15 cellular contexts compared by ENCODE assay signal in genomic region chr2:239201531-239201876, GRCh38.
DNase-seq lines count a peak whose midpoint lies in the region; ATAC-seq, FAIRE-seq and TF ChIP-seq lines count a peak whose summit lies in the region.
"Had no signal": no experiment of that assay in that cellular context is flagged by ENCODE, and none has a peak within 500 bp of the region (broad histone marks: within the 10 kb centered on the region; RNA-seq: fewer than 3 reads in every experiment).

No MANE protein-coding gene starts in this region.

- no peak overlapping the region for H2BK120ac ChIP-seq in H9 (ENCODE audit: low read depth, low read length, poor library complexity, severe bottlenecking)

- CTCF ChIA-PET in activated CD4-positive, alpha-beta T cell treated with anti-CD3 and anti-CD28 coated beads for 36 hours (lab: Charles Lee) = no interaction called here

- H2BK5ac ChIP-seq in H9 (ENCODE audit: insufficient read length, low read length) = no peak overlapping the region

- no peaks in the 10 kb centered on the region for H3K9me2 ChIP-seq in GM23248 (ENCODE audit: insufficient read depth)

- in situ Hi-C loops in GM23248 (cut with MboI) = no loop called here

- H3K36me3 Mint-ChIP-seq in activated CD4-positive, alpha-beta T cell treated with anti-CD3 and anti-CD28 coated beads for 36 hours (ENCODE audit: low read depth) = no peaks in the 10 kb centered on the region
- peaks cover 3 to 15% (median 7%) of the 10 kb centered on the region in 3 experiments; a peak in 6 of 7 replicates for H3K36me3 Mint-ChIP-seq in H9 (ENCODE audit: insufficient read depth in 1 of 3, low read depth in 3 of 3)

- H3K79me1 ChIP-seq in H9 (ENCODE audit: insufficient read depth, low read depth, low read length, poor library complexity, severe bottlenecking) = peaks cover 6% of the 10 kb centered on the region

- DNase-seq in GM23248 (peak; percentile 23), choroid plexus epithelial cell (ENCODE audit: low read depth) (peak; percentile 16), kidney (peak; percentile 51), superior temporal gyrus (ENCODE audit: extremely low spot score) (peak; percentile 47), H9 (no peak)
- no peak for DNase-seq in activated CD4-positive, alpha-beta T cell treated with anti-CD3 and anti-CD28 coated beads for 36 hours
- DNase-seq: cortex of kidney, DND-41, esophagus squamous epithelium, transverse colon had no signal

- H3K4me2 ChIP-seq in GM23248 (ENCODE audit: unreplicated experiment) = no peak overlapping the region
- no peak overlapping the region for H3K4me2 ChIP-seq in H9 (ENCODE audit: insufficient read depth, insufficient read length, low read length)

- H2BK12ac ChIP-seq in H9 (ENCODE audit: insufficient read length, low read depth, low read length) = no peak overlapping the region

- no peak overlapping the region for H3K4me3 Mint-ChIP-seq in activated CD4-positive, alpha-beta T cell treated with anti-CD3 and anti-CD28 coated beads for 36 hours
- H3K4me3 Mint-ChIP-seq in H9 = no peak overlapping the region
- H3K4me3 Mint-ChIP-seq: activated naive CD8-positive, alpha-beta T cell treated with anti-CD3 and anti-CD28 coated beads, Interleukin-2, amount 10 ng/mL, durations not matched to agents 7 days and 5 days; memory B cell had no signal

- POLR2A ChIA-PET in activated CD4-positive, alpha-beta T cell treated with anti-CD3 and anti-CD28 coated beads for 36 hours (lab: Charles Lee) = no interaction called here

- no peaks in the 10 kb centered on the region for H3K27me3 Mint-ChIP-seq in activated CD4-positive, alpha-beta T cell treated with anti-CD3 and anti-CD28 coated beads for 36 hours
- no peaks in the 10 kb centered on the region for H3K27me3 Mint-ChIP-seq in H9 (ENCODE audit: low read depth)
- H3K27me3 Mint-ChIP-seq: activated naive CD8-positive, alpha-beta T cell treated with anti-CD3 and anti-CD28 coated beads, Interleukin-2, amount 10 ng/mL, durations not matched to agents 7 days and 5 days; memory B cell had no signal

- FAIRE-seq in kidney (lab: Jason Lieb, UNC) = no peak
- FAIRE-seq: GM12878 had no signal

- H3K23ac ChIP-seq in H9 (ENCODE audit: insufficient read length, low read depth, low read length) = no peak overlapping the region

- no peak overlapping the region for H3K27ac ChIP-seq in GM23248
- no peak overlapping the region for H3K27ac ChIP-seq in kidney (ENCODE audit: low read depth in 2 of 2, low read length in 2 of 2)
- H3K27ac ChIP-seq in H9 (ENCODE audit: insufficient read length, low read depth, low read length) = no peak overlapping the region

- H3K23me2 ChIP-seq in H9 (ENCODE audit: insufficient read length, low read depth, low read length, poor library complexity, severe bottlenecking) = no peaks in the 10 kb centered on the region

- H3K4ac ChIP-seq in H9 (ENCODE audit: low read depth, low read length) = no peak overlapping the region

- H3K36me3 ChIP-seq in GM23248 (ENCODE audit: low read depth) (no peaks in the 10 kb centered on the region), kidney (ENCODE audit: control insufficient read depth in 1 of 2, insufficient read depth in 2 of 2, low read length in 2 of 2) (peaks cover 0 to 6% of the 10 kb centered on the region in 2 donors)
- H3K36me3 ChIP-seq: transverse colon had no signal

- H4K20me1 ChIP-seq in GM23248 (ENCODE audit: insufficient read depth) (no peaks in the 10 kb centered on the region), H9 (ENCODE audit: control insufficient read depth, insufficient read depth, insufficient read length) (no peaks in the 10 kb centered on the region)

- no peak overlapping the region for H3K27ac Mint-ChIP-seq in activated CD4-positive, alpha-beta T cell treated with anti-CD3 and anti-CD28 coated beads for 36 hours
- H3K27ac Mint-ChIP-seq in H9 = no peak overlapping the region
- H3K27ac Mint-ChIP-seq: activated naive CD8-positive, alpha-beta T cell treated with anti-CD3 and anti-CD28 coated beads, Interleukin-2, amount 10 ng/mL, durations not matched to agents 7 days and 5 days; memory B cell had no signal

- H3K56ac ChIP-seq in H9 (ENCODE audit: insufficient read length, low read depth, low read length) = no peak overlapping the region

- WGBS in GM23248 (ENCODE audit: low coverage in 1 of 2, low lambda C conversion rate in 2 of 2, missing lambda C conversion rate in 2 of 2), 2 experiments = 28 to 37% methylated on average over 6 of the region's 6 CpGs
- no CpG with 5 or more reads among the region's 6 CpGs for WGBS in H9 (ENCODE audit: extremely low coverage, insufficient read length, low lambda C conversion rate)

- H2BK20ac ChIP-seq in H9 (ENCODE audit: low read depth, low read length, poor library complexity, severe bottlenecking) = no peak overlapping the region

- no peak overlapping the region for H3K4me3 ChIP-seq in GM23248
- H3K4me3 ChIP-seq in choroid plexus epithelial cell (ENCODE audit: low read depth, low read length) = no peak overlapping the region
- H3K4me3 ChIP-seq in kidney (ENCODE audit: low read length in 2 of 2) = no peak overlapping the region
- H3K4me3 ChIP-seq: esophagus squamous epithelium, GM12878, transverse colon had no signal

- no peak overlapping the region for H4K5ac ChIP-seq in H9 (ENCODE audit: insufficient read length, low read depth, low read length)

- no peak overlapping the region for H3T11ph ChIP-seq in H9 (ENCODE audit: low read length)

- H2AFZ ChIP-seq in GM23248 = no peak overlapping the region
- H2AFZ ChIP-seq in H9 (ENCODE audit: low read length) = no peak overlapping the region

- no peak for TF ChIP-seq CTCF in choroid plexus epithelial cell (conservative IDR thresholded peaks at IDR 0.05; ENCODE audit: low read depth, low read length)
- TF ChIP-seq CTCF in kidney (IDR thresholded peaks at IDR 0.05; ENCODE audit: borderline replicate concordance, extremely low read depth, insufficient read depth) = no peak
- TF ChIP-seq CTCF in H9 (conservative IDR thresholded peaks at IDR 0.05) = no peak

- H3K4me1 ChIP-seq in GM23248 (ENCODE audit: insufficient read depth) (peaks cover 6% of the 10 kb centered on the region), kidney (ENCODE audit: control insufficient read depth in 1 of 2, insufficient read depth in 1 of 2, low read depth in 1 of 2, low read length in 2 of 2) (peaks cover 0 to 2% of the 10 kb centered on the region in 2 donors), H9 (ENCODE audit: insufficient read depth, low read length) (no peaks in the 10 kb centered on the region; the same call in 1 of the 2 replicates)

- no peak overlapping the region for H4K8ac ChIP-seq in H9 (replicated peaks; ENCODE audit: insufficient read length, low read depth, low read length)

- H3K4me1 Mint-ChIP-seq in activated CD4-positive, alpha-beta T cell treated with anti-CD3 and anti-CD28 coated beads for 36 hours = peaks cover 31% of the 10 kb centered on the region
- H3K4me1 Mint-ChIP-seq in H9 = peaks cover 23 to 38% of the 10 kb centered on the region in 2 experiments

- intact Hi-C loops in kidney (cut with DNase I) = no loop called here
- intact Hi-C loops in activated CD4-positive, alpha-beta T cell treated with anti-CD3 and anti-CD28 coated beads for 36 hours (cut with DNase I, micrococcal nuclease) = no loop called here

- H3K9me3 ChIP-seq in GM23248 (ENCODE audit: low read depth) (no peaks in the 10 kb centered on the region), kidney (ENCODE audit: control insufficient read depth in 1 of 2, low read length in 2 of 2) (no peaks in the 10 kb centered on the region), H9 (ENCODE audit: control insufficient read depth, low read depth, low read length) (no peaks in the 10 kb centered on the region)
- H3K9me3 ChIP-seq: esophagus squamous epithelium, transverse colon had no signal

- no peak overlapping the region for H2AK5ac ChIP-seq in H9 (ENCODE audit: insufficient read length, low read length)

- H3K79me2 ChIP-seq in GM23248 (ENCODE audit: insufficient read depth) (no peaks in the 10 kb centered on the region), H9 (ENCODE audit: insufficient read depth, low read length) (no peaks in the 10 kb centered on the region)

- no peaks in the 10 kb centered on the region for H3K9me3 Mint-ChIP-seq in activated CD4-positive, alpha-beta T cell treated with anti-CD3 and anti-CD28 coated beads for 36 hours (ENCODE audit: low read depth)
- no peaks in the 10 kb centered on the region for H3K9me3 Mint-ChIP-seq in H9
- H3K9me3 Mint-ChIP-seq: activated naive CD8-positive, alpha-beta T cell treated with anti-CD3 and anti-CD28 coated beads, Interleukin-2, amount 10 ng/mL, durations not matched to agents 7 days and 5 days; memory B cell had no signal

- no peak overlapping the region for H3K14ac ChIP-seq in H9 (ENCODE audit: insufficient read depth, low read length)

- no peaks in the 10 kb centered on the region for H3K27me3 ChIP-seq in GM23248 (replicated peaks; ENCODE audit: insufficient read depth)
- H3K27me3 ChIP-seq in H9 (ENCODE audit: insufficient read depth, low read length) = no peaks in the 10 kb centered on the region
- H3K27me3 ChIP-seq: esophagus squamous epithelium, transverse colon had no signal

- H3K18ac ChIP-seq in H9 (ENCODE audit: insufficient read length, low read depth, low read length) = no peak overlapping the region

- H3F3A ChIP-seq in GM23248 (ENCODE audit: insufficient read depth) = no peaks in the 10 kb centered on the region

- ATAC-seq in activated CD4-positive, alpha-beta T cell treated with anti-CD3 and anti-CD28 coated beads for 36 hours = no peak
- ATAC-seq in GM21825 (IDR thresholded peaks at IDR 0.05; ENCODE audit: unreplicated experiment) (no peak), HG03139 (IDR thresholded peaks at IDR 0.05; ENCODE audit: unreplicated experiment) (no peak)
- ATAC-seq: GM12878 had no signal

- H4K91ac ChIP-seq in H9 (ENCODE audit: insufficient read length, low read depth, low read length) = no peak overlapping the region

- no peak overlapping the region for H3K9ac ChIP-seq in GM23248
- no peak overlapping the region for H3K9ac ChIP-seq in kidney (ENCODE audit: low read length in 2 of 2)
- H3K9ac ChIP-seq in H9 (ENCODE audit: extremely low read depth, insufficient read length, low read length) = no peak overlapping the region

- no peak overlapping the region for H2BK15ac ChIP-seq in H9 (ENCODE audit: low read depth, low read length)

Comparison
In these comparisons a context has a peak if more than half of its experiments do, and no peak if none do; other contexts are left out.
1. DNase-seq: peak in GM23248 (single experiment), choroid plexus epithelial cell (single experiment), kidney (single experiment) and superior temporal gyrus (single experiment); none in activated CD4-positive, alpha-beta T cell treated with anti-CD3 and anti-CD28 coated beads for 36 hours (single experiment) and H9 (single experiment).